Comparison of ENCODE assay signal across 2 cellular contexts in the genomic region with DNA sequence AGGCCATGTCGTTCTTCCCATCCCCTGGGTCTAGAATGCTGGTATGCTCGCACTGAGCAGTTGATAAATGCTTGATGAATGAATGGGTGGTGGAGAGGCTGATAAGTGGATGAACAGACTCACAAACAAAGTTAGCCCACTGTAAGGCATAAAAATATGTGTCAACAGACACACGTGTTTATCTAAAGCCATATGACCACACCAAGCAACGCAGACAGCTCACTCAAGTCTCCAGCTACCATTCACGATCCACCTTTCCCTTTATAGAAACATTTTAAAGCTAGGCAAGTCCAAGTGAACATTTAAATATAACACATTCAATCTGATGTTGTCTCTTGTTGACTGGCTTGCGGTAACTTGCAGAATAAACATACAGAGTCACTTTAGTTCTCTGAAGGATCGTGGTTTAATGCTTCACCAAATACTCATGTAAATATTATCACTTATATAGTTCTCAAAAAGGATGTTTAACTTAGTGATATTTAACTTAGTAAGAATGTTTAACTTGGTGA.
TF ChIP-seq lines count a peak whose summit lies in the region.

No MANE protein-coding gene starts in this region.

TF ChIP-seq in SK-N-SH, 30 proteins besides CTCF, POLR2A, EP300 and RAD21 (continued from another document):
- TF ChIP-seq, protein P1, sequence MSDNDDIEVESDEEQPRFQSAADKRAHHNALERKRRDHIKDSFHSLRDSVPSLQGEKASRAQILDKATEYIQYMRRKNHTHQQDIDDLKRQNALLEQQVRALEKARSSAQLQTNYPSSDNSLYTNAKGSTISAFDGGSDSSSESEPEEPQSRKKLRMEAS (IDR thresholded peaks at IDR 0.05; ENCODE audit: low read depth): no peak
- TF ChIP-seq MXI1 (IDR thresholded peaks at IDR 0.05; ENCODE audit: low read depth, low read length) (no peak), FOXJ3 (CRISPR knock-in tag; IDR thresholded peaks at IDR 0.05) (no peak), FOSL2 (IDR thresholded peaks at IDR 0.05; ENCODE audit: borderline replicate concordance, low read depth) (no peak), TCF12 (IDR thresholded peaks at IDR 0.05) (no peak), JUND (IDR thresholded peaks at IDR 0.05) (no peak), SMC3 (IDR thresholded peaks at IDR 0.05; ENCODE audit: low read depth, low read length) (no peak)
- TF ChIP-seq, protein P2, sequence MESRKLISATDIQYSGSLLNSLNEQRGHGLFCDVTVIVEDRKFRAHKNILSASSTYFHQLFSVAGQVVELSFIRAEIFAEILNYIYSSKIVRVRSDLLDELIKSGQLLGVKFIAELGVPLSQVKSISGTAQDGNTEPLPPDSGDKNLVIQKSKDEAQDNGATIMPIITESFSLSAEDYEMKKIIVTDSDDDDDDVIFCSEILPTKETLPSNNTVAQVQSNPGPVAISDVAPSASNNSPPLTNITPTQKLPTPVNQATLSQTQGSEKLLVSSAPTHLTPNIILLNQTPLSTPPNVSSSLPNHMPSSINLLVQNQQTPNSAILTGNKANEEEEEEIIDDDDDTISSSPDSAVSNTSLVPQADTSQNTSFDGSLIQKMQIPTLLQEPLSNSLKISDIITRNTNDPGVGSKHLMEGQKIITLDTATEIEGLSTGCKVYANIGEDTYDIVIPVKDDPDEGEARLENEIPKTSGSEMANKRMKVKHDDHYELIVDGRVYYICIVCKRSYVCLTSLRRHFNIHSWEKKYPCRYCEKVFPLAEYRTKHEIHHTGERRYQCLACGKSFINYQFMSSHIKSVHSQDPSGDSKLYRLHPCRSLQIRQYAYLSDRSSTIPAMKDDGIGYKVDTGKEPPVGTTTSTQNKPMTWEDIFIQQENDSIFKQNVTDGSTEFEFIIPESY (IDR thresholded peaks at IDR 0.05; ENCODE audit: borderline replicate concordance, low read depth): no peak
- TF ChIP-seq, protein P3, sequence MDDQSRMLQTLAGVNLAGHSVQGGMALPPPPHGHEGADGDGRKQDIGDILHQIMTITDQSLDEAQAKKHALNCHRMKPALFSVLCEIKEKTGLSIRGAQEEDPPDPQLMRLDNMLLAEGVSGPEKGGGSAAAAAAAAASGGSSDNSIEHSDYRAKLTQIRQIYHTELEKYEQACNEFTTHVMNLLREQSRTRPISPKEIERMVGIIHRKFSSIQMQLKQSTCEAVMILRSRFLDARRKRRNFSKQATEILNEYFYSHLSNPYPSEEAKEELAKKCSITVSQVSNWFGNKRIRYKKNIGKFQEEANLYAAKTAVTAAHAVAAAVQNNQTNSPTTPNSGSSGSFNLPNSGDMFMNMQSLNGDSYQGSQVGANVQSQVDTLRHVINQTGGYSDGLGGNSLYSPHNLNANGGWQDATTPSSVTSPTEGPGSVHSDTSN (IDR thresholded peaks at IDR 0.05): no peak
- TF ChIP-seq, protein P4, sequence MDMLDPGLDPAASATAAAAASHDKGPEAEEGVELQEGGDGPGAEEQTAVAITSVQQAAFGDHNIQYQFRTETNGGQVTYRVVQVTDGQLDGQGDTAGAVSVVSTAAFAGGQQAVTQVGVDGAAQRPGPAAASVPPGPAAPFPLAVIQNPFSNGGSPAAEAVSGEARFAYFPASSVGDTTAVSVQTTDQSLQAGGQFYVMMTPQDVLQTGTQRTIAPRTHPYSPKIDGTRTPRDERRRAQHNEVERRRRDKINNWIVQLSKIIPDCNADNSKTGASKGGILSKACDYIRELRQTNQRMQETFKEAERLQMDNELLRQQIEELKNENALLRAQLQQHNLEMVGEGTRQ (IDR thresholded peaks at IDR 0.05; ENCODE audit: borderline replicate concordance, low read depth, low read length): no peak

TF ChIP-seq in SK-N-SH treated with all-trans-retinoic acid at 6 μM for 48 hours, 23 proteins besides CTCF, POLR2A, EP300 and RAD21 (continued from another document):
- TF ChIP-seq, protein P5, sequence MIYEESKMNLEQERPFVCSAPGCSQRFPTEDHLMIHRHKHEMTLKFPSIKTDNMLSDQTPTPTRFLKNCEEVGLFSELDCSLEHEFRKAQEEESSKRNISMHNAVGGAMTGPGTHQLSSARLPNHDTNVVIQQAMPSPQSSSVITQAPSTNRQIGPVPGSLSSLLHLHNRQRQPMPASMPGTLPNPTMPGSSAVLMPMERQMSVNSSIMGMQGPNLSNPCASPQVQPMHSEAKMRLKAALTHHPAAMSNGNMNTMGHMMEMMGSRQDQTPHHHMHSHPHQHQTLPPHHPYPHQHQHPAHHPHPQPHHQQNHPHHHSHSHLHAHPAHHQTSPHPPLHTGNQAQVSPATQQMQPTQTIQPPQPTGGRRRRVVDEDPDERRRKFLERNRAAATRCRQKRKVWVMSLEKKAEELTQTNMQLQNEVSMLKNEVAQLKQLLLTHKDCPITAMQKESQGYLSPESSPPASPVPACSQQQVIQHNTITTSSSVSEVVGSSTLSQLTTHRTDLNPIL (CRISPR knock-in tag; IDR thresholded peaks at IDR 0.05; ENCODE audit: low read depth): no peak
- no peak for TF ChIP-seq RARB (CRISPR knock-in tag; IDR thresholded peaks at IDR 0.05)
- no peak for TF ChIP-seq ZNF8 (CRISPR knock-in tag; IDR thresholded peaks at IDR 0.05)
